ENCODE assay signal across 1 cellular context in the genomic region with DNA sequence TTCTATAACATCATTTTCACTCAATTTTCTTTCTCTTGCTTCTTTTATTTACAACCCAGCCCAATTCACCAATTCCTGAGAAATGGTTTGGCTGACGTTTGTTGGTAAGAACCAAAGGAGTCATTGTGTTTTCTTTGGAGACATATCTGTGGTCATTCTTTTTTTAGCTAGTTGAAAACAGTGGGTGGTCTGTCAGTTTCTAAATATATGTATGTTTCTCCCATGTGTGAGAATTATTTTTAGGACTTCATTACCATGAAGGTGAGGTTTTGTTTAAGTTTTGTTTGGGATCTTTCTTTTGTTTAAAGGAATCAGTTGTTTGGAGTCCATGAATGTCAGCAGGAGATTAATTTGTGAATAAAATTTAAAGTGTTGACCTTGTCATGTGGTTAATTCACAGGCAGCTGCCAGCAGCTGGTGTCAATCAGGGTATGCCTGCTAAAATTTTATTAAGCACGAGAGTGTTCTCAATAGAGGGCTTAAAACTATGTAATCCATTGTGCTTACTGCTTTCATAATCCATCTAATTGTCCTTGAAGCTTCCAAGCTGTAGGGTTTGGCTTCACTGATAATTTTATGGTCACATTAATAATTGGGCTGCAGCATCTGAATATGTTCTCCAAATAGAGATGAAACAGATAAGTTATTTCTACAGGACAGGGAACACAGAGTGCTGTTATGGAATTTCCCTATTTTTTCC.
TF ChIP-seq lines count a peak whose summit lies in the region.

No MANE protein-coding gene starts in this region.

TF ChIP-seq in GM23338, 12 proteins besides CTCF, POLR2A, EP300 and RAD21 (continued from another document):
- TF ChIP-seq STAT1 (IDR thresholded peaks at IDR 0.05; ENCODE audit: unreplicated experiment) (no peak), EZH2phosphoT487 (IDR thresholded peaks at IDR 0.05; ENCODE audit: unreplicated experiment) (no peak), ZNF331 (CRISPR knock-in tag; IDR thresholded peaks at IDR 0.05; ENCODE audit: low read depth) (no peak), JUNB (IDR thresholded peaks at IDR 0.05; ENCODE audit: unreplicated experiment) (no peak)
- TF ChIP-seq, protein P1, sequence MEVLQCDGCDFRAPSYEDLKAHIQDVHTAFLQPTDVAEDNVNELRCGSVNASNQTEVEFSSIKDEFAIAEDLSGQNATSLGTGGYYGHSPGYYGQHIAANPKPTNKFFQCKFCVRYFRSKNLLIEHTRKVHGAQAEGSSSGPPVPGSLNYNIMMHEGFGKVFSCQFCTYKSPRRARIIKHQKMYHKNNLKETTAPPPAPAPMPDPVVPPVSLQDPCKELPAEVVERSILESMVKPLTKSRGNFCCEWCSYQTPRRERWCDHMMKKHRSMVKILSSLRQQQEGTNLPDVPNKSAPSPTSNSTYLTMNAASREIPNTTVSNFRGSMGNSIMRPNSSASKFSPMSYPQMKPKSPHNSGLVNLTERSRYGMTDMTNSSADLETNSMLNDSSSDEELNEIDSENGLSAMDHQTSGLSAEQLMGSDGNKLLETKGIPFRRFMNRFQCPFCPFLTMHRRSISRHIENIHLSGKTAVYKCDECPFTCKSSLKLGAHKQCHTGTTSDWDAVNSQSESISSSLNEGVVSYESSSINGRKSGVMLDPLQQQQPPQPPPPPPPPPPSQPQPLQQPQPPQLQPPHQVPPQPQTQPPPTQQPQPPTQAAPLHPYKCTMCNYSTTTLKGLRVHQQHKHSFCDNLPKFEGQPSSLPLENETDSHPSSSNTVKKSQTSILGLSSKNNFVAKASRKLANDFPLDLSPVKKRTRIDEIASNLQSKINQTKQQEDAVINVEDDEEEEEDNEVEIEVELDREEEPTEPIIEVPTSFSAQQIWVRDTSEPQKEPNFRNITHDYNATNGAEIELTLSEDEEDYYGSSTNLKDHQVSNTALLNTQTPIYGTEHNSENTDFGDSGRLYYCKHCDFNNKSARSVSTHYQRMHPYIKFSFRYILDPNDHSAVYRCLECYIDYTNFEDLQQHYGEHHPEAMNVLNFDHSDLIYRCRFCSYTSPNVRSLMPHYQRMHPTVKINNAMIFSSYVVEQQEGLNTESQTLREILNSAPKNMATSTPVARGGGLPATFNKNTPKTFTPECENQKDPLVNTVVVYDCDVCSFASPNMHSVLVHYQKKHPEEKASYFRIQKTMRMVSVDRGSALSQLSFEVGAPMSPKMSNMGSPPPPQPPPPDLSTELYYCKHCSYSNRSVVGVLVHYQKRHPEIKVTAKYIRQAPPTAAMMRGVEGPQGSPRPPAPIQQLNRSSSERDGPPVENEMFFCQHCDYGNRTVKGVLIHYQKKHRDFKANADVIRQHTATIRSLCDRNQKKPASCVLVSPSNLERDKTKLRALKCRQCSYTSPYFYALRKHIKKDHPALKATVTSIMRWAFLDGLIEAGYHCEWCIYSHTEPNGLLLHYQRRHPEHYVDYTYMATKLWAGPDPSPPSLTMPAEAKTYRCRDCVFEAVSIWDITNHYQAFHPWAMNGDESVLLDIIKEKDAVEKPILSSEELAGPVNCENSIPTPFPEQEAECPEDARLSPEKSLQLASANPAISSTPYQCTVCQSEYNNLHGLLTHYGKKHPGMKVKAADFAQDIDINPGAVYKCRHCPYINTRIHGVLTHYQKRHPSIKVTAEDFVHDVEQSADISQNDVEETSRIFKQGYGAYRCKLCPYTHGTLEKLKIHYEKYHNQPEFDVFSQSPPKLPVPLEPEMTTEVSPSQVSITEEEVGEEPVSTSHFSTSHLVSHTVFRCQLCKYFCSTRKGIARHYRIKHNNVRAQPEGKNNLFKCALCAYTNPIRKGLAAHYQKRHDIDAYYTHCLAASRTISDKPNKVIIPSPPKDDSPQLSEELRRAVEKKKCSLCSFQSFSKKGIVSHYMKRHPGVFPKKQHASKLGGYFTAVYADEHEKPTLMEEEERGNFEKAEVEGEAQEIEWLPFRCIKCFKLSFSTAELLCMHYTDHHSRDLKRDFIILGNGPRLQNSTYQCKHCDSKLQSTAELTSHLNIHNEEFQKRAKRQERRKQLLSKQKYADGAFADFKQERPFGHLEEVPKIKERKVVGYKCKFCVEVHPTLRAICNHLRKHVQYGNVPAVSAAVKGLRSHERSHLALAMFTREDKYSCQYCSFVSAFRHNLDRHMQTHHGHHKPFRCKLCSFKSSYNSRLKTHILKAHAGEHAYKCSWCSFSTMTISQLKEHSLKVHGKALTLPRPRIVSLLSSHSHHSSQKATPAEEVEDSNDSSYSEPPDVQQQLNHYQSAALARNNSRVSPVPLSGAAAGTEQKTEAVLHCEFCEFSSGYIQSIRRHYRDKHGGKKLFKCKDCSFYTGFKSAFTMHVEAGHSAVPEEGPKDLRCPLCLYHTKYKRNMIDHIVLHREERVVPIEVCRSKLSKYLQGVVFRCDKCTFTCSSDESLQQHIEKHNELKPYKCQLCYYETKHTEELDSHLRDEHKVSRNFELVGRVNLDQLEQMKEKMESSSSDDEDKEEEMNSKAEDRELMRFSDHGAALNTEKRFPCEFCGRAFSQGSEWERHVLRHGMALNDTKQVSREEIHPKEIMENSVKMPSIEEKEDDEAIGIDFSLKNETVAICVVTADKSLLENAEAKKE (CRISPR knock-in tag; IDR thresholded peaks at IDR 0.05), result no peak
- TF ChIP-seq, protein P2, sequence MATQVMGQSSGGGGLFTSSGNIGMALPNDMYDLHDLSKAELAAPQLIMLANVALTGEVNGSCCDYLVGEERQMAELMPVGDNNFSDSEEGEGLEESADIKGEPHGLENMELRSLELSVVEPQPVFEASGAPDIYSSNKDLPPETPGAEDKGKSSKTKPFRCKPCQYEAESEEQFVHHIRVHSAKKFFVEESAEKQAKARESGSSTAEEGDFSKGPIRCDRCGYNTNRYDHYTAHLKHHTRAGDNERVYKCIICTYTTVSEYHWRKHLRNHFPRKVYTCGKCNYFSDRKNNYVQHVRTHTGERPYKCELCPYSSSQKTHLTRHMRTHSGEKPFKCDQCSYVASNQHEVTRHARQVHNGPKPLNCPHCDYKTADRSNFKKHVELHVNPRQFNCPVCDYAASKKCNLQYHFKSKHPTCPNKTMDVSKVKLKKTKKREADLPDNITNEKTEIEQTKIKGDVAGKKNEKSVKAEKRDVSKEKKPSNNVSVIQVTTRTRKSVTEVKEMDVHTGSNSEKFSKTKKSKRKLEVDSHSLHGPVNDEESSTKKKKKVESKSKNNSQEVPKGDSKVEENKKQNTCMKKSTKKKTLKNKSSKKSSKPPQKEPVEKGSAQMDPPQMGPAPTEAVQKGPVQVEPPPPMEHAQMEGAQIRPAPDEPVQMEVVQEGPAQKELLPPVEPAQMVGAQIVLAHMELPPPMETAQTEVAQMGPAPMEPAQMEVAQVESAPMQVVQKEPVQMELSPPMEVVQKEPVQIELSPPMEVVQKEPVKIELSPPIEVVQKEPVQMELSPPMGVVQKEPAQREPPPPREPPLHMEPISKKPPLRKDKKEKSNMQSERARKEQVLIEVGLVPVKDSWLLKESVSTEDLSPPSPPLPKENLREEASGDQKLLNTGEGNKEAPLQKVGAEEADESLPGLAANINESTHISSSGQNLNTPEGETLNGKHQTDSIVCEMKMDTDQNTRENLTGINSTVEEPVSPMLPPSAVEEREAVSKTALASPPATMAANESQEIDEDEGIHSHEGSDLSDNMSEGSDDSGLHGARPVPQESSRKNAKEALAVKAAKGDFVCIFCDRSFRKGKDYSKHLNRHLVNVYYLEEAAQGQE (IDR thresholded peaks at IDR 0.05; ENCODE audit: unreplicated experiment), result no peak
